Comparison of ENCODE assay signal across 21 cellular contexts in the genomic region with DNA sequence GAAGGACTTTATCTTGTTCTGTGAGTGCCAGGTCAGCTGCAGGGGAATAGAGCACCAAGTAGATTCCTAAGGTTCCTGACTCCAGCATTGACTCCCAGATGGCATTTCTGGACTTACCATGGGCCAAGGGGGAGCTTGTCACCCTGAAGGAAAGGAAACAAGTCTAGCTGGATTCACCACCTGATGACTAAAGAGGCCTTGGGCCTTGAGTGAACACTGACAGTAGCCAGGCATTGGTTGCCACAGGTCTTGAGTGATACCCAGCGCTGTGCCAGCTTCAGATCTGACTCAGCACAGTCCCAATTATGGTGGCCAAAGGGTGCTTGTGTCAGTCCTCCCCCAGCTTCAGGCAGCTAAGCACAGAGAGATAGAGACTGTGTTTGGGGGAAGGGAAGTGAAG. TPM values are rescaled to one million over a fixed set of nuclear protein-coding genes. Genes with fewer than 3 reads are reported as not detected.
"Had no signal": no experiment of that assay in that cellular context is flagged by ENCODE, and none has a peak within 500 bp of the region (broad histone marks: within the 10 kb centered on the region; RNA-seq: fewer than 3 reads in every experiment).

No MANE protein-coding gene starts in this region.

- H3K9me3 ChIP-seq: gastrocnemius medialis, pancreas, right lobe of liver, upper lobe of right lung, vagina had no signal

- H3K4me3 Mint-ChIP-seq: dendritic cell treated with granulocyte-macrophage colony-stimulating factor and Interleukin-4, amounts not matched to agents 40 ng/mL and 50 ng/mL, for 4 days; nephron; stimulated activated memory B cell treated with anti-CD40 and anti-IgM and Interleukin-4, amounts not matched to agents 10 μg/mL and 1 μg/mL and 100 μg/mL, for 72 hours; stimulated activated naive CD8-positive, alpha-beta T cell treated with anti-CD3 and anti-CD28 coated beads, Interleukin-15, Interleukin-2, amounts not matched to agents 100 ng/mL and 50 ng/mL, for 24 hours had no signal

- DNase-seq: gastrocnemius medialis; heart right ventricle; hypothalamus; left ventricle myocardium inferior; lower lobe of right lung; mesenchymal stem cell; naive B cell; occipital lobe; pancreas; right lobe of liver; stimulated activated CD4-positive, alpha-beta T cell treated with anti-CD3 and anti-CD28 coated beads, Interleukin-4, amount 100 ng/mL, for 1 hour; stimulated activated CD8-positive, alpha-beta memory T cell treated with anti-CD3 and anti-CD28 coated beads, Interleukin-4, amount 100 ng/mL, for 48 hours; tibial artery; upper lobe of right lung had no signal

- H3K36me3 ChIP-seq: gastrocnemius medialis, heart right ventricle, left ventricle myocardium inferior, lower lobe of right lung, pancreas, right lobe of liver, tibial artery, upper lobe of right lung, vagina had no signal

- H3K36me3 Mint-ChIP-seq: stimulated activated memory B cell treated with anti-CD40 and anti-IgM and Interleukin-4, amounts not matched to agents 10 μg/mL and 1 μg/mL and 100 μg/mL, for 72 hours had no signal

- H3K27ac ChIP-seq: gastrocnemius medialis, heart right ventricle, left ventricle myocardium inferior, lower lobe of right lung, pancreas, right lobe of liver, tibial artery, upper lobe of right lung, vagina had no signal

- ATAC-seq: gastrocnemius medialis; heart right ventricle; lower lobe of right lung; pancreas; right lobe of liver; stimulated activated memory B cell treated with anti-CD40 and anti-IgM and Interleukin-4, amounts not matched to agents 10 μg/mL and 1 μg/mL and 100 μg/mL, for 72 hours; upper lobe of right lung had no signal

- H3K4me1 Mint-ChIP-seq: naive B cell; nephron; stimulated activated memory B cell treated with anti-CD40 and anti-IgM and Interleukin-4, amounts not matched to agents 10 μg/mL and 1 μg/mL and 100 μg/mL, for 72 hours had no signal

- H3K4me3 ChIP-seq: gastrocnemius medialis, heart right ventricle, left ventricle myocardium inferior, lower lobe of right lung, pancreas, right lobe of liver, tibial artery, upper lobe of right lung, vagina had no signal

- H3K27me3 Mint-ChIP-seq: dendritic cell treated with granulocyte-macrophage colony-stimulating factor and Interleukin-4, amounts not matched to agents 40 ng/mL and 50 ng/mL, for 4 days had no signal

- H3K27me3 ChIP-seq: gastrocnemius medialis, pancreas, right lobe of liver, tibial artery, upper lobe of right lung, vagina had no signal

- H3K4me1 ChIP-seq: gastrocnemius medialis, heart right ventricle, left ventricle myocardium inferior, lower lobe of right lung, pancreas, right lobe of liver, tibial artery, upper lobe of right lung, vagina had no signal

- H3K27ac Mint-ChIP-seq: dendritic cell treated with granulocyte-macrophage colony-stimulating factor and Interleukin-4, amounts not matched to agents 40 ng/mL and 50 ng/mL, for 4 days; naive B cell; nephron; progenitor cell of endocrine pancreas; stimulated activated memory B cell treated with anti-CD40 and anti-IgM and Interleukin-4, amounts not matched to agents 10 μg/mL and 1 μg/mL and 100 μg/mL, for 72 hours; stimulated activated naive CD8-positive, alpha-beta T cell treated with anti-CD3 and anti-CD28 coated beads, Interleukin-15, Interleukin-2, amounts not matched to agents 100 ng/mL and 50 ng/mL, for 24 hours had no signal

RNA-seq across cellular contexts. Expression of gene CAPN13, which starts 40.1 kb away (rescaled TPM):
- total RNA-seq: fibroblast of lung, left ventricle myocardium inferior, vagina had no signal
- polyA plus RNA-seq: fibroblast of lung, heart right ventricle had no signal
